In genomic region chr11:93330446-93330984, GRCh38 we compare ENCODE assay signal across 9 cellular contexts.
A peak's percentile ranks its signal among the peaks of the same experiment; 100 is the strongest.
DNase-seq lines count a peak whose midpoint lies in the region; ATAC-seq and TF ChIP-seq lines count a peak whose summit lies in the region.
"Had no signal": no experiment of that assay in that cellular context is flagged by ENCODE, and none has a peak within 500 bp of the region (broad histone marks: within the 10 kb centered on the region; RNA-seq: fewer than 3 reads in every experiment).

DEUP1 (plus strand) TSS chr11:93330742; CDS start chr11:93332260, 1,518 bp downstream.

- peak within 1 kb of the TSS; percentile 33 to 51 for H3K4me3 ChIP-seq in tibial artery
- H3K4me3 ChIP-seq: SK-N-MC had no signal

- ATAC-seq in HG03457 (IDR thresholded peaks at IDR 0.05; ENCODE audit: unreplicated experiment) (no peak), HG02840 (IDR thresholded peaks at IDR 0.05; ENCODE audit: low FRiP score, unreplicated experiment) (no peak)

- H3K27ac ChIP-seq in tibial artery = no peak within 1 kb of the TSS
- H3K27ac ChIP-seq: SK-N-MC had no signal

- DNase-seq in activated effector memory CD4-positive, alpha-beta T cell treated with anti-CD3 and anti-CD28 coated beads, Interleukin-2, amount 50 U/mL, for 16 hours = peak; percentile 61
- no peak for DNase-seq in activated effector memory CD4-positive, alpha-beta T cell treated with Interleukin-2 at 50 U/mL for 16 hours
- peak; percentile 80 for DNase-seq in NCI-H748 (lab: John Stamatoyannopoulos, UW; ENCODE audit: unreplicated experiment)
- DNase-seq in medulla oblongata (ENCODE audit: extremely low spot score) = peak; percentile 26
- peak; percentile 22 to 64 for DNase-seq in tibial artery

- H3K36me3 Mint-ChIP-seq in dendritic cell treated with granulocyte-macrophage colony-stimulating factor and Interleukin-4, amounts not matched to agents 40 ng/mL and 50 ng/mL, for 4 days (ENCODE audit: low read depth) = no peaks in the 10 kb centered on the region

- H3K9me3 ChIP-seq in tibial artery = no peaks in the 10 kb centered on the region

- no peaks in the 10 kb centered on the region for H3K9me3 Mint-ChIP-seq in dendritic cell treated with granulocyte-macrophage colony-stimulating factor and Interleukin-4, amounts not matched to agents 40 ng/mL and 50 ng/mL, for 4 days

- H3K27me3 ChIP-seq in tibial artery = peaks cover 0 to 9% of the 10 kb centered on the region in 2 donors

- H3K27me3 Mint-ChIP-seq in dendritic cell treated with granulocyte-macrophage colony-stimulating factor and Interleukin-4, amounts not matched to agents 40 ng/mL and 50 ng/mL, for 4 days = peaks cover 42% of the 10 kb centered on the region

- no peak for TF ChIP-seq CTCF in tibial artery (IDR thresholded peaks at IDR 0.05)

- H3K4me1 ChIP-seq in tibial artery = peaks cover 0 to 10% (median 5%) of the 10 kb centered on the region in 4 donors

- H3K36me3 ChIP-seq in tibial artery = no peaks in the 10 kb centered on the region

- intact Hi-C loops in dendritic cell treated with granulocyte-macrophage colony-stimulating factor and Interleukin-4, amounts not matched to agents 40 ng/mL and 50 ng/mL, for 4 days (cut with micrococcal nuclease) = no loop called here
- intact Hi-C loops in tibial artery (cut with DNase I; ENCODE audit: low total_unique reads) = no loop called here

- H3K27ac Mint-ChIP-seq in dendritic cell treated with granulocyte-macrophage colony-stimulating factor and Interleukin-4, amounts not matched to agents 40 ng/mL and 50 ng/mL, for 4 days = no peak within 1 kb of the TSS

- peak within 1 kb of the TSS; percentile 45 for H3K4me3 Mint-ChIP-seq in dendritic cell treated with granulocyte-macrophage colony-stimulating factor and Interleukin-4, amounts not matched to agents 40 ng/mL and 50 ng/mL, for 4 days

- peaks cover 5% of the 10 kb centered on the region for H3K4me1 Mint-ChIP-seq in dendritic cell treated with granulocyte-macrophage colony-stimulating factor and Interleukin-4, amounts not matched to agents 40 ng/mL and 50 ng/mL, for 4 days (ENCODE audit: low read depth)
